ENCODE assay signal across 8 cellular contexts in the genomic region with DNA sequence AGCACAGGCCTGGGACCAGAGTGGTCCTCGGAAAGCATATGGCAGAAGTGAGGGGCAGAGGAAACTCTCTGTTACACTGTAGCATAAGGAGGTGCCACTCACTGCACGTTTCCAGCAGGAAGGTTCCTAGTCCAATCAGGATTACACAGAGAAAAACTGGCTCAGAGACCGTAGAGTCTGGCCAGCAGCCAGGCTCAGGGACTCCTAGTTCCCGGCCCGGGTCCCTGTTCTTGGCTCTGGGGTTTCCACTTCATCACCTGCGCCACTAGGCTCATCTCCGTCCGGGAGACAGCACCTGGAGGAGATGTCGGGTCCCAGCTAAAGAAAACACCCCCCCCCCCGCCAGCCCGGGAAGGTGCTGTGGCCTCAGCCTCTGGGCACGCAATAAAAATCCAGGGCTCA. TPM values are rescaled to one million over a fixed set of nuclear protein-coding genes. Genes with fewer than 3 reads are reported as not detected.
DNase-seq lines count a peak whose midpoint lies in the region; ATAC-seq and TF ChIP-seq lines count a peak whose summit lies in the region.

No MANE protein-coding gene starts in this region.

- intact Hi-C loops in ascending aorta (cut with DNase I) (loop anchor here (1.0 to 10.0 kb wide), 3 partner anchors 35 to 1111 kb away; partner anchors contain the start of genes MCAT, NAGA, PHETA2 and SMDT1), gastrocnemius medialis (cut with DNase I; ENCODE audit: low total_unique reads) (loop anchor here (1.0 to 2.0 kb wide), 2 partner anchors 34 to 43 kb away; partner anchors contain the start of gene MCAT)

- no peaks in the 10 kb centered on the region for H3K9me3 ChIP-seq in MG63
- no peaks in the 10 kb centered on the region for H3K9me3 ChIP-seq in ascending aorta
- no peaks in the 10 kb centered on the region for H3K9me3 ChIP-seq in gastrocnemius medialis

- ATAC-seq in gastrocnemius medialis: peak in 1 of 2 donors; percentile 27
- ATAC-seq in GM19455 (IDR thresholded peaks at IDR 0.05; ENCODE audit: unreplicated experiment): no peak
- no peak for ATAC-seq in HG02642 (IDR thresholded peaks at IDR 0.05; ENCODE audit: poor library complexity, unreplicated experiment)

- in situ Hi-C loops in gastrocnemius medialis (cut with MboI; ENCODE audit: low sequenced_read_pairs in 4 of 4): no loop called here

- no peaks in the 10 kb centered on the region for H3K27me3 ChIP-seq in MG63
- H3K27me3 ChIP-seq in ascending aorta: no peaks in the 10 kb centered on the region
- H3K27me3 ChIP-seq in gastrocnemius medialis: no peaks in the 10 kb centered on the region

- H3K4me3 ChIP-seq in MG63 (peak overlapping the region; percentile 63), ascending aorta (peak overlapping the region; percentile 87 to 96), iPS-11a (ENCODE audit: low read depth, low read length) (peak overlapping the region; percentile 70), gastrocnemius medialis (peak overlapping the region; percentile 54 to 76 (median 70))

- no peak for TF ChIP-seq POLR2A in gastrocnemius medialis (IDR thresholded peaks at IDR 0.05)

- TF ChIP-seq CTCF in ascending aorta (IDR thresholded peaks at IDR 0.05) (no peak), gastrocnemius medialis (IDR thresholded peaks at IDR 0.05 in 4 of 5, conservative IDR thresholded peaks at IDR 0.05 in 1 of 5) (no peak)

- H3K4me1 ChIP-seq in ascending aorta: peaks cover 0 to 19% of the 10 kb centered on the region in 2 donors
- H3K4me1 ChIP-seq in gastrocnemius medialis: peaks cover 10 to 12% of the 10 kb centered on the region in 2 donors

- DNase-seq in ELF-1 (ENCODE audit: low read depth, low spot score) (peak; percentile 42), MG63 (peak; percentile 36), ascending aorta (ENCODE audit: low spot score in 2 of 2) (peak in 1 of 2 donors; percentile 71), gastrocnemius medialis (peak; percentile 15 to 33), NCI-H1930 (lab: John Stamatoyannopoulos, UW) (no peak)

- H3K36me3 ChIP-seq in MG63 (peaks cover 29% of the 10 kb centered on the region), ascending aorta (peaks cover 2 to 4% of the 10 kb centered on the region in 2 donors), gastrocnemius medialis (no peaks in the 10 kb centered on the region)

- H3K27ac ChIP-seq in ascending aorta (peak overlapping the region in 1 of 2 donors; percentile 88), gastrocnemius medialis (peak overlapping the region in 3 of 4 donors; percentile 68 to 86 (median 76))

RNA-seq across cellular contexts. Expression of gene TTLL12, which starts 1.1 kb away (rescaled TPM):
- total RNA-seq in MG63 (2014; rRNA removed; shearing (Covaris generic); ENCODE audit: low replicate concordance): 50.6 and 61.7 TPM in 2 replicates
- total RNA-seq in ascending aorta: 10.6 TPM
- 10 to 100 TPM; 13.7 to 41.8 (median 19.6) TPM for total RNA-seq in gastrocnemius medialis

RNA-seq across cellular contexts. Expression of gene TSPO, which starts 34.5 kb away (rescaled TPM):
- total RNA-seq in MG63 (2014; rRNA removed; shearing (Covaris generic); ENCODE audit: low replicate concordance): 465 and 558 TPM in 2 replicates
- total RNA-seq in ascending aorta: 961 TPM
- 100 to 1,000 TPM; 101 to 174 (median 113) TPM for total RNA-seq in gastrocnemius medialis

RNA-seq across cellular contexts. Expression of gene MCAT, which starts 42.7 kb away (rescaled TPM):
- total RNA-seq in MG63 (2014; rRNA removed; shearing (Covaris generic); ENCODE audit: low replicate concordance): 7.9 and 19.0 TPM in 2 replicates
- total RNA-seq in ascending aorta (4.6 TPM), gastrocnemius medialis (10 to 100 TPM; 18.2 to 33.7 (median 31.1) TPM)

Comparison
In these comparisons a context has a peak if more than half of its experiments do, and no peak if none do; other contexts are left out.
1. DNase-seq: peak in ELF-1 (single experiment), MG63 (single experiment) and gastrocnemius medialis (2 of 2); none in NCI-H1930 (0 of 2).
2. Peak in every context shown above with its lines, with median percentiles within 50 percentile points of each other: H3K4me3 ChIP-seq.